ENCODE assay signal across 18 cellular contexts in the genomic region with DNA sequence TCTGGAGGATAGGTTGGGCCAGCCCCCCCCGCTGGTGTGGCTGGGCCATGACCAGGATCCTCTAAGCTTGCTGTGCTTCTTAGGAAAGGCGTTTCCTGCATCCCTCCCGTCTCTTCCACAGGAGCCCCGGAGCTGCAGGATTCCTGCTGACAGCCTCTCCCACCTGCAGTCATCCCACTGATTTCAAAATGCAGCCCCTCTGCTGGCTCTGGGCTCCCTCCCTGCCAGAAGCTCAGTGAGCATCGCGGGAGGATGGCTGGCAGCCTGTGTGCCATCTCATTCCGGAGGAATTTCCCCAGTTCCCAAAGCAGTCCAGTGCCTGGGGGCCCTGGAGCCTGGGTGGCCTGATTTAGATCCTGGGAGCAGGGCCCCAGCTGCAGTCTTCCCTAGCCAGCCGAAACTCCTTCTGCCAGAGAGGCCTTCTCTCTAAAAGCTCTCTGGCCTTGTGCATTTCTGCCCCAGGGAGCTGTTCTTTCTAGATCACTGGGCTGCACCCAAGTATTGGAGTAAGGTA. TPM values are rescaled to one million over a fixed set of nuclear protein-coding genes. Genes with fewer than 3 reads are reported as not detected.
DNase-seq lines count a peak whose midpoint lies in the region; ATAC-seq and TF ChIP-seq lines count a peak whose summit lies in the region.
"Had no signal": no experiment of that assay in that cellular context is flagged by ENCODE, and none has a peak within 500 bp of the region (broad histone marks: within the 10 kb centered on the region; RNA-seq: fewer than 3 reads in every experiment).

No MANE protein-coding gene starts in this region.

- no peak for TF ChIP-seq CTCF in A673 (conservative IDR thresholded peaks at IDR 0.05; ENCODE audit: low read depth, low read length)

- BruUV-seq in A673 (replicated peaks; lab: Mats Ljungman, UMichigan) = no TSS peak

- peaks cover 33% of the 10 kb centered on the region for H3K4me1 ChIP-seq in SJSA1 (replicated peaks)
- H3K4me1 ChIP-seq in A673 (ENCODE audit: insufficient read depth, low read length, poor library complexity, severe bottlenecking) = no peaks in the 10 kb centered on the region
- H3K4me1 ChIP-seq: Peyer's patch had no signal

- H3K4me3 ChIP-seq in SJSA1 = no peak overlapping the region
- no peak overlapping the region for H3K4me3 ChIP-seq in A673 (ENCODE audit: low read depth, low read length, poor library complexity, severe bottlenecking)
- H3K4me3 ChIP-seq: Peyer's patch, tibial nerve had no signal

- CTCF ChIA-PET in A673 (lab: Charles Lee) = interaction anchor here (0.8 kb wide), 1 partner anchor 36 kb away, joined by 3 read pairs; no protein-coding TSS in a partner anchor

- no peak for ATAC-seq in HG02938 (IDR thresholded peaks at IDR 0.05; ENCODE audit: unreplicated experiment)
- ATAC-seq in HG03442 (IDR thresholded peaks at IDR 0.05; ENCODE audit: unreplicated experiment) = no peak

- intact Hi-C loops in A673 (cut with micrococcal nuclease; ENCODE audit: unreplicated experiment) = no loop called here

- H3K27ac ChIP-seq in SJSA1 = no peak overlapping the region
- H3K27ac ChIP-seq in A673 (ENCODE audit: low read depth, low read length, poor library complexity, severe bottlenecking) = no peak overlapping the region
- H3K27ac ChIP-seq: Peyer's patch, tibial nerve had no signal

- H3K27me3 ChIP-seq in SJSA1 (replicated peaks) (no peaks in the 10 kb centered on the region), A673 (replicated peaks; ENCODE audit: insufficient read depth, low read depth, low read length, poor library complexity) (no peaks in the 10 kb centered on the region)
- H3K27me3 ChIP-seq: Peyer's patch, tibial nerve had no signal

- H3K36me3 ChIP-seq in SJSA1 (no peaks in the 10 kb centered on the region), A673 (ENCODE audit: insufficient read depth, low read length, poor library complexity, severe bottlenecking) (no peaks in the 10 kb centered on the region)
- H3K36me3 ChIP-seq: Peyer's patch, tibial nerve had no signal

- POLR2A ChIA-PET in A673 (lab: Charles Lee; ENCODE audit: low non-redundant PET) = no interaction called here

- DNase-seq in 8988T (peak; percentile 41), GM03348 (ENCODE audit: low spot score) (peak; percentile 30), SJSA1 (ENCODE audit: low read depth in 1 of 2, low spot score in 2 of 2) (peak; percentile 71 to 82), fibroblast of peridontal ligament (ENCODE audit: extremely low read depth) (peak; percentile 12), A673 (ENCODE audit: low spot score) (no peak)
- DNase-seq in activated CD4-positive, CD25-positive, alpha-beta regulatory T cell treated with anti-CD3 and anti-CD28 coated beads, Interleukin-2, amount 50 U/mL, for 72 hours = no peak
- DNase-seq: activated effector memory CD4-positive, alpha-beta T cell treated with anti-CD3 and anti-CD28 coated beads, Interleukin-2, amount 50 U/mL, for 16 hours; AML-193; DMS79 treated with DMSO at 0.1 percent for 48 hours; KG1; NCI-H146; NCI-H510A had no signal

- no peaks in the 10 kb centered on the region for H3K9me3 ChIP-seq in SJSA1 (replicated peaks)
- no peaks in the 10 kb centered on the region for H3K9me3 ChIP-seq in A673 (ENCODE audit: low read depth, low read length, poor library complexity, severe bottlenecking)
- H3K9me3 ChIP-seq: Peyer's patch, tibial nerve had no signal

RNA-seq across cellular contexts. Expression of gene GOLGA7B, which starts 21.8 kb away (rescaled TPM):
- 0.03 TPM in 1 of 2 replicates, not detected in the other for total RNA-seq in SJSA1 (2014; rRNA removed; shearing (Covaris generic))
- total RNA-seq in A673 (2021) = 0.63 and 0.64 TPM in 2 replicates

RNA-seq across cellular contexts. Expression of gene SFRP5, which starts 56.0 kb away (rescaled TPM):
- not detected in 2 replicates for total RNA-seq in SJSA1 (2014; rRNA removed; shearing (Covaris generic))
- not detected in 2 replicates for total RNA-seq in A673 (2021)
- total RNA-seq: pulmonary artery endothelial cell; T-helper 2 cell treated with Interferon-gamma antibody and Interleukin-4, amounts not matched to agents 100 ng/mL and 5 ng/mL, for 36 hours had no signal

Comparison
In these comparisons a context has a peak if more than half of its experiments do, and no peak if none do; other contexts are left out.
1. DNase-seq: peak in 8988T (single experiment), GM03348 (single experiment), SJSA1 (2 of 2) and fibroblast of peridontal ligament (single experiment); none in A673 (single experiment) and activated CD4-positive, CD25-positive, alpha-beta regulatory T cell treated with anti-CD3 and anti-CD28 coated beads, Interleukin-2, amount 50 U/mL, for 72 hours (single experiment).